Comparison of ENCODE assay signal across 7 cellular contexts in the genomic region with DNA sequence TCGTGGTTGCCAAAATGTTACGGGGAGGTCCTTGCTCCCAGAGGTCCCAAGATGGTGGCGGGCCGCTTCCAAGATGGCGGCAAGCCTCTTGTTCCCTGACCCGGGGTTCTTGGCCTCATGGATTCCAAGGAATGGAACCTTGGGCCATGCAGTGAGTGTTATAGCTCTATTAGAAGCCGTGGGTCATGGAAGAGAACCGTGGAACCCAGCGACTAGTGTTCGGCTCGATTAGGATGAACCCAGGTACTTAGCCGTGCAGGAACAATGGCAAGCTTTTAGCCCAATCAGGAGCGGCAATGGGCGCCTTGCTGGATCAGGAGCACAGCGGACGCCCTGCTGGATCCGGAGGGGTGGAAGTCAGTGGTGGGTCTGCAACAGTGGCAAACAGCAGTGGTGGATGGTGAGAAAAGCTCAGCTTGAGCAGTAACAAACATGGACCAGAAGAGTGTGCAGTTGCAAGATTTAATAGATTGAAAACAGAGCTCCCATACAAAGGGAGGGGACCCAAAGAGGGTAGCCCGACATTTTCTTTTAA.
DNase-seq lines count a peak whose midpoint lies in the region; ATAC-seq, FAIRE-seq and TF ChIP-seq lines count a peak whose summit lies in the region.
"Not testable (repeated sequence)": the region's sequence is repeated elsewhere in the genome, so short reads cannot be mapped to it uniquely, and the experiment has no call there.

No MANE protein-coding gene starts in this region.

- not testable (repeated sequence) for FAIRE-seq in K562 (lab: Jason Lieb, UNC); HepG2 (lab: Jason Lieb, UNC)

- in situ Hi-C loops in GM13977 (cut with MboI; ENCODE audit: low pct_unique_long_range_greater_than_20kb, low sequenced_read_pairs, unreplicated experiment); K562 (cut with MboI); HepG2 (cut with HindIII; ENCODE audit: extremely low pct_ligation_motif_present, low pct_unique_long_range_greater_than_20kb): not testable (repeated sequence)

- peaks cover 14% of the 10 kb centered on the region for H3K27me3 Mint-ChIP-seq in activated CD8-positive, alpha-beta T cell treated with anti-CD3 and anti-CD28 coated beads, Interleukin-2, amount 10 ng/mL, durations not matched to agents 7 days and 5 days (ENCODE audit: low read depth)
- H3K27me3 Mint-ChIP-seq in osteocyte (ENCODE audit: unreplicated experiment): not testable (repeated sequence)

- not testable (repeated sequence) for BruUV-seq in K562 (replicated peaks; lab: Mats Ljungman, UMichigan); HepG2 (replicated peaks; lab: Mats Ljungman, UMichigan)

- TF ChIP-seq POLR2A in K562 (conservative IDR thresholded peaks at IDR 0.05); esophagus muscularis mucosa (IDR thresholded peaks at IDR 0.05; ENCODE audit: low read depth); HepG2 (IDR thresholded peaks at IDR 0.05; ENCODE audit: insufficient read depth in 1 of 2, low read depth in 2 of 2, low read length in 2 of 2): not testable (repeated sequence)

- not testable (repeated sequence) for H3K4me2 ChIP-seq in K562 (ENCODE audit: insufficient read depth, low read length); HepG2 (ENCODE audit: low read depth, low read length)

- H3K9me1 ChIP-seq in K562 (ENCODE audit: control insufficient read depth, insufficient read depth, low read length): not testable (repeated sequence)

- intact Hi-C loops in K562 (cut with micrococcal nuclease); esophagus muscularis mucosa (cut with DNase I); HepG2 (cut with micrococcal nuclease; ENCODE audit: unreplicated experiment): not testable (repeated sequence)

- H3K27me3 ChIP-seq in K562 (ENCODE audit: control insufficient read depth in 2 of 2, insufficient read depth in 2 of 2, low read length in 2 of 2): peaks cover 6 to 23% of the 10 kb centered on the region in 2 experiments; a peak in 3 of 5 replicates
- not testable (repeated sequence) for H3K27me3 ChIP-seq in esophagus muscularis mucosa; HepG2 (ENCODE audit: control insufficient read depth in 1 of 2, insufficient read depth in 2 of 2, low read length in 2 of 2)
- peaks cover 15% of the 10 kb centered on the region for H3K27me3 ChIP-seq in foreskin keratinocyte

- H3K36me3 ChIP-seq in K562 (ENCODE audit: control insufficient read depth, insufficient read depth, low read length); esophagus muscularis mucosa; HepG2 (replicated peaks in 1 of 2; ENCODE audit: control insufficient read depth in 1 of 2, insufficient read depth in 2 of 2, low read length in 2 of 2): not testable (repeated sequence)

- H3K79me2 ChIP-seq in K562 (ENCODE audit: control insufficient read depth, insufficient read depth, low read length); HepG2 (ENCODE audit: insufficient read depth, low read length): not testable (repeated sequence)

- H3K4me1 ChIP-seq in K562 (replicated peaks in 1 of 2; ENCODE audit: control insufficient read depth in 2 of 2, insufficient read depth in 2 of 2, low read length in 2 of 2); esophagus muscularis mucosa; foreskin keratinocyte: not testable (repeated sequence)
- peaks cover 10% of the 10 kb centered on the region; the same call in 1 of the 2 replicates for H3K4me1 ChIP-seq in HepG2 (ENCODE audit: insufficient read depth, low read length)

- not testable (repeated sequence) for H4K20me1 ChIP-seq in K562 (replicated peaks; ENCODE audit: control insufficient read depth, insufficient read depth, low read length); HepG2 (ENCODE audit: insufficient read depth, low read length)

- not testable (repeated sequence) for H3K27ac ChIP-seq in K562 (ENCODE audit: extremely low read depth, low read depth, low read length); esophagus muscularis mucosa (replicated peaks in 1 of 4); foreskin keratinocyte; HepG2 (ENCODE audit: extremely low read length, insufficient read depth, low read length)

- ATAC-seq in activated CD8-positive, alpha-beta T cell treated with anti-CD3 and anti-CD28 coated beads, Interleukin-2, amount 10 ng/mL, durations not matched to agents 7 days and 5 days; foreskin keratinocyte; HepG2: not testable (repeated sequence)
- 0 out of 3 replicates have a peak, but pooled peaks have one; percentile 26 for ATAC-seq in K562

- POLR2A ChIA-PET in activated CD8-positive, alpha-beta T cell treated with anti-CD3 and anti-CD28 coated beads, Interleukin-2, amount 10 ng/mL, durations not matched to agents 7 days and 5 days (lab: Charles Lee); HepG2 (lab: Yijun Ruan, JAX): not testable (repeated sequence)
- POLR2A ChIA-PET in K562 (lab: Yijun Ruan, JAX): interaction anchor here (1.1 to 1.3 kb wide), 4 partner anchors 8 to 152 kb away, joined by 3 to 5 read pairs (median 4); partner anchors contain the start of gene SMAD3

- H3K9me3 ChIP-seq in K562 (replicated peaks; ENCODE audit: control insufficient read depth, insufficient read depth, low read depth, low read length); esophagus muscularis mucosa; HepG2 (ENCODE audit: low read length): not testable (repeated sequence)

- H3K4me3 Mint-ChIP-seq in activated CD8-positive, alpha-beta T cell treated with anti-CD3 and anti-CD28 coated beads, Interleukin-2, amount 10 ng/mL, durations not matched to agents 7 days and 5 days; osteocyte (ENCODE audit: unreplicated experiment): not testable (repeated sequence)

- not testable (repeated sequence) for H3K27ac Mint-ChIP-seq in activated CD8-positive, alpha-beta T cell treated with anti-CD3 and anti-CD28 coated beads, Interleukin-2, amount 10 ng/mL, durations not matched to agents 7 days and 5 days; osteocyte (ENCODE audit: unreplicated experiment)

- TF ChIP-seq CTCF in GM13977 (IDR thresholded peaks at IDR 0.05; ENCODE audit: extremely low read depth, insufficient read depth, missing control alignments) (peak; percentile 4), K562 (IDR thresholded peaks at IDR 0.05 in 2 of 3, conservative IDR thresholded peaks at IDR 0.05 in 1 of 3; ENCODE audit: insufficient read depth in 2 of 3, low read depth in 1 of 3, low read length in 3 of 3) (peak in 1 of 3 experiments; percentile 12; a peak in 1 of 6 replicates), foreskin keratinocyte (conservative IDR thresholded peaks at IDR 0.05) (peak; percentile 7)
- TF ChIP-seq CTCF in esophagus muscularis mucosa (IDR thresholded peaks at IDR 0.05); HepG2 (CRISPR knock-in tag; IDR thresholded peaks at IDR 0.05); osteocyte (IDR thresholded peaks at IDR 0.05): not testable (repeated sequence)

- TF ChIP-seq EP300 in K562 (IDR thresholded peaks at IDR 0.05; ENCODE audit: low read length); esophagus muscularis mucosa (IDR thresholded peaks at IDR 0.05); HepG2 (IDR thresholded peaks at IDR 0.05; ENCODE audit: low read depth in 2 of 2, low read length in 2 of 2); HepG2 (CRISPR knock-in tag; IDR thresholded peaks at IDR 0.05; ENCODE audit: borderline replicate concordance): not testable (repeated sequence)

- TF ChIP-seq RAD21 in K562 (CRISPR knock-in tag; conservative IDR thresholded peaks at IDR 0.05 in 1 of 2, IDR thresholded peaks at IDR 0.05 in 1 of 2): peak in 1 of 2 experiments; percentile 42; a peak in 2 of 4 replicates
- not testable (repeated sequence) for TF ChIP-seq RAD21 in HepG2 (CRISPR knock-in tag; IDR thresholded peaks at IDR 0.05)

- not testable (repeated sequence) for H3K9ac ChIP-seq in K562 (ENCODE audit: insufficient read depth in 1 of 2, low read depth in 2 of 2, low read length in 2 of 2); HepG2 (ENCODE audit: insufficient read depth, low read depth, low read length)

- 45% methylated on average over 16 of the region's 18 CpGs for WGBS in K562 (ENCODE audit: insufficient coverage, low coverage, missing lambda C conversion rate)
- 97% methylated on average over 17 of the region's 18 CpGs for WGBS in esophagus muscularis mucosa
- 83% methylated on average over 18 of the region's 18 CpGs for WGBS in HepG2 (ENCODE audit: low lambda C conversion rate)

- not testable (repeated sequence) for DNase-seq in GM13977 (ENCODE audit: low spot score); K562 (ENCODE audit: extremely low read depth in 1 of 4, low spot score in 3 of 4); foreskin keratinocyte; HepG2 (ENCODE audit: low spot score)
- DNase-seq in activated CD8-positive, alpha-beta T cell treated with anti-CD3 and anti-CD28 coated beads, Interleukin-2, amount 10 ng/mL, durations not matched to agents 7 days and 5 days: peak; percentile 15
- peak; percentile 90 for DNase-seq in esophagus muscularis mucosa (ENCODE audit: extremely low spot score)
- peak; percentile 76 for DNase-seq in osteocyte (ENCODE audit: extremely low spot score, unreplicated experiment)

- not testable (repeated sequence) for H3K4me1 Mint-ChIP-seq in activated CD8-positive, alpha-beta T cell treated with anti-CD3 and anti-CD28 coated beads, Interleukin-2, amount 10 ng/mL, durations not matched to agents 7 days and 5 days (ENCODE audit: low read depth); osteocyte (ENCODE audit: unreplicated experiment)

- CTCF ChIA-PET in activated CD8-positive, alpha-beta T cell treated with anti-CD3 and anti-CD28 coated beads, Interleukin-2, amount 10 ng/mL, durations not matched to agents 7 days and 5 days (lab: Charles Lee): interaction anchor here (0.6 kb wide), 1 partner anchor 256 kb away, joined by 3 read pairs; no protein-coding TSS in a partner anchor
- CTCF ChIA-PET in K562 (lab: Yijun Ruan, JAX; ENCODE audit: low intra/inter-chr PET ratio); HepG2 (lab: Yijun Ruan, JAX; ENCODE audit: low intra/inter-chr PET ratio, low total read pairs): not testable (repeated sequence)

- not testable (repeated sequence) for H3K9me3 Mint-ChIP-seq in activated CD8-positive, alpha-beta T cell treated with anti-CD3 and anti-CD28 coated beads, Interleukin-2, amount 10 ng/mL, durations not matched to agents 7 days and 5 days (ENCODE audit: insufficient read depth); osteocyte (ENCODE audit: unreplicated experiment)

- H3K36me3 Mint-ChIP-seq in activated CD8-positive, alpha-beta T cell treated with anti-CD3 and anti-CD28 coated beads, Interleukin-2, amount 10 ng/mL, durations not matched to agents 7 days and 5 days (ENCODE audit: low read depth); osteocyte (ENCODE audit: unreplicated experiment): not testable (repeated sequence)

- H3K4me3 ChIP-seq in K562; esophagus muscularis mucosa; HepG2 (replicated peaks in 1 of 3; ENCODE audit: insufficient read depth in 1 of 3, low read depth in 2 of 3, low read length in 3 of 3): not testable (repeated sequence)

- H2AFZ ChIP-seq in K562 (ENCODE audit: low read depth, low read length); HepG2 (ENCODE audit: low read length): not testable (repeated sequence)
